Comparison of ENCODE assay signal across 23 cellular contexts in genomic region chr5:36932056-36932455, GRCh38.
"Had no signal": no experiment of that assay in that cellular context is flagged by ENCODE, and none has a peak within 500 bp of the region (broad histone marks: within the 10 kb centered on the region; RNA-seq: fewer than 3 reads in every experiment).

No MANE protein-coding gene starts in this region.

- H3K27ac Mint-ChIP-seq: nephron progenitor cell; stimulated activated naive CD8-positive, alpha-beta T cell treated with anti-CD3 and anti-CD28 coated beads, Interleukin-15, amount 100 ng/mL, for 72 hours had no signal

- H3K4me3 Mint-ChIP-seq: nephron progenitor cell; stimulated activated naive CD8-positive, alpha-beta T cell treated with anti-CD3 and anti-CD28 coated beads, Interleukin-15, amount 100 ng/mL, for 72 hours had no signal

- H3K36me3 ChIP-seq: lower lobe of right lung, prostate gland, right atrium auricular region, suprapubic skin, thyroid gland, vagina had no signal

- H3K4me2 ChIP-seq: smooth muscle cell had no signal

- H3K4me3 ChIP-seq: coronary artery, lower lobe of right lung, prostate gland, right atrium auricular region, smooth muscle cell, suprapubic skin, thyroid gland, vagina had no signal

- H3K9me3 ChIP-seq: lower lobe of right lung, prostate gland, right atrium auricular region, suprapubic skin, thyroid gland, vagina had no signal

- FAIRE-seq: keratinocyte had no signal

- ATAC-seq: effector memory CD8-positive, alpha-beta T cell; sciatic nerve; stimulated activated naive CD8-positive, alpha-beta T cell treated with anti-CD3 and anti-CD28 coated beads, Interleukin-15, amount 100 ng/mL, for 72 hours had no signal

- H3K27me3 ChIP-seq: right atrium auricular region, suprapubic skin, thyroid gland, vagina had no signal

- H3K9me3 Mint-ChIP-seq: effector memory CD8-positive, alpha-beta T cell; stimulated activated naive CD8-positive, alpha-beta T cell treated with anti-CD3 and anti-CD28 coated beads, Interleukin-15, amount 100 ng/mL, for 72 hours had no signal

- H3K4me1 ChIP-seq: prostate gland had no signal

- H3K27me3 Mint-ChIP-seq: effector memory CD8-positive, alpha-beta T cell; stimulated activated naive CD8-positive, alpha-beta T cell treated with anti-CD3 and anti-CD28 coated beads, Interleukin-15, amount 100 ng/mL, for 72 hours had no signal

- H3K4me1 Mint-ChIP-seq: nephron progenitor cell had no signal

- H3K27ac ChIP-seq: coronary artery, lower lobe of right lung, prostate gland, right atrium auricular region, suprapubic skin, thyroid gland, vagina had no signal

- DNase-seq: dermis blood vessel endothelial cell; effector memory CD8-positive, alpha-beta T cell; hypothalamus; left ventricle myocardium superior; lower lobe of right lung; nephron progenitor cell; nucleus accumbens; stimulated activated CD4-positive, alpha-beta T cell treated with anti-CD3 and anti-CD28 coated beads, Interleukin-12 subunit alpha, Interleukin-12 subunit beta, amount 100 ng/mL, for 4 hours; stimulated activated CD4-positive, alpha-beta T cell treated with anti-CD3 and anti-CD28 coated beads, Interleukin-1b, Interleukin-23, amount 100 ng/mL, for 48 hours; stimulated activated CD4-positive, alpha-beta T cell treated with anti-CD3 and anti-CD28 coated beads, Interleukin-4, amount 100 ng/mL, for 1 hour; stimulated activated CD8-positive, alpha-beta memory T cell treated with anti-CD3 and anti-CD28 coated beads, Interleukin-4, amount 100 ng/mL, for 48 hours; stimulated activated naive CD4-positive, alpha-beta T cell; stimulated activated naive CD8-positive, alpha-beta T cell treated with anti-CD3 and anti-CD28 coated beads, Interleukin-15, amount 100 ng/mL, for 72 hours; thyroid gland; trophoblast cell had no signal
